17 cellular contexts compared by ENCODE assay signal in genomic region chr17:2387086-2388019, GRCh38.
"Had no signal": no experiment of that assay in that cellular context is flagged by ENCODE, and none has a peak within 500 bp of the region (broad histone marks: within the 10 kb centered on the region; RNA-seq: fewer than 3 reads in every experiment).

No MANE protein-coding gene starts in this region.

- H3K4me3 Mint-ChIP-seq: activated T-cell treated with anti-CD3 and anti-CD28 coated beads, Interleukin-2, amount 50 U/mL, for 72 hours; endodermal cell; nephron; stimulated activated memory B cell treated with anti-CD40 and anti-IgM and Interleukin-4, amounts not matched to agents 10 μg/mL and 1 μg/mL and 100 μg/mL, for 72 hours had no signal

- H3K27ac ChIP-seq: adrenal gland, left lung, uterus had no signal

- H3K36me3 ChIP-seq: uterus had no signal

- H3K27ac Mint-ChIP-seq: activated T-cell treated with anti-CD3 and anti-CD28 coated beads, Interleukin-2, amount 50 U/mL, for 72 hours; endodermal cell; stimulated activated memory B cell treated with anti-CD40 and anti-IgM and Interleukin-4, amounts not matched to agents 10 μg/mL and 1 μg/mL and 100 μg/mL, for 72 hours had no signal

- H3K9me3 ChIP-seq: adrenal gland, left lung, prostate gland, tibial nerve, uterus had no signal

- H3K9me3 Mint-ChIP-seq: activated naive CD4-positive, alpha-beta T cell treated with anti-CD3 and anti-CD28 coated beads, Interleukin-2, amount 50 U/mL, for 72 hours; activated T-cell treated with anti-CD3 and anti-CD28 coated beads, Interleukin-2, amount 50 U/mL, for 72 hours; endodermal cell; nephron; stimulated activated memory B cell treated with anti-CD40 and anti-IgM and Interleukin-4, amounts not matched to agents 10 μg/mL and 1 μg/mL and 100 μg/mL, for 72 hours had no signal

- H3K27me3 ChIP-seq: adrenal gland, left lung, tibial nerve, uterus had no signal

- H3K4me3 ChIP-seq: adrenal gland, left lung, prostate gland, tibial nerve, uterus had no signal

- DNase-seq: activated CD4-positive, alpha-beta T cell treated with anti-CD3 and anti-CD28 coated beads for 1 hour; activated gamma-delta T cell; activated T-cell treated with anti-CD3 and anti-CD28 coated beads, Interleukin-2, amount 50 U/mL, for 72 hours; dermis blood vessel endothelial cell; endodermal cell; foreskin melanocyte; left lung; midbrain; stimulated activated CD4-positive, alpha-beta T cell treated with anti-CD3 and anti-CD28 coated beads, Interleukin-4, amount 100 ng/mL, for 1 hour; uterus had no signal

- ATAC-seq: activated naive CD4-positive, alpha-beta T cell treated with anti-CD3 and anti-CD28 coated beads, Interleukin-2, amount 50 U/mL, for 72 hours; activated T-cell treated with anti-CD3 and anti-CD28 coated beads, Interleukin-2, amount 50 U/mL, for 72 hours; right cardiac atrium; stimulated activated memory B cell treated with anti-CD40 and anti-IgM and Interleukin-4, amounts not matched to agents 10 μg/mL and 1 μg/mL and 100 μg/mL, for 72 hours had no signal

- H3K27me3 Mint-ChIP-seq: stimulated activated memory B cell treated with anti-CD40 and anti-IgM and Interleukin-4, amounts not matched to agents 10 μg/mL and 1 μg/mL and 100 μg/mL, for 72 hours had no signal
